In genomic region chr1:42334240-42335049, GRCh38 we compare ENCODE assay signal across 1 cellular context.
TF ChIP-seq lines count a peak whose summit lies in the region.

No MANE protein-coding gene starts in this region.

TF ChIP-seq in endothelial cell of umbilical vein, 7 proteins besides CTCF, POLR2A, EP300 and RAD21 (continued from another document):
- no peak for TF ChIP-seq EZH2 (IDR thresholded peaks at IDR 0.05; ENCODE audit: borderline replicate concordance, low read depth, low read length, severe bottlenecking)
